Comparison of ENCODE assay signal across 1 cellular context in the genomic region with DNA sequence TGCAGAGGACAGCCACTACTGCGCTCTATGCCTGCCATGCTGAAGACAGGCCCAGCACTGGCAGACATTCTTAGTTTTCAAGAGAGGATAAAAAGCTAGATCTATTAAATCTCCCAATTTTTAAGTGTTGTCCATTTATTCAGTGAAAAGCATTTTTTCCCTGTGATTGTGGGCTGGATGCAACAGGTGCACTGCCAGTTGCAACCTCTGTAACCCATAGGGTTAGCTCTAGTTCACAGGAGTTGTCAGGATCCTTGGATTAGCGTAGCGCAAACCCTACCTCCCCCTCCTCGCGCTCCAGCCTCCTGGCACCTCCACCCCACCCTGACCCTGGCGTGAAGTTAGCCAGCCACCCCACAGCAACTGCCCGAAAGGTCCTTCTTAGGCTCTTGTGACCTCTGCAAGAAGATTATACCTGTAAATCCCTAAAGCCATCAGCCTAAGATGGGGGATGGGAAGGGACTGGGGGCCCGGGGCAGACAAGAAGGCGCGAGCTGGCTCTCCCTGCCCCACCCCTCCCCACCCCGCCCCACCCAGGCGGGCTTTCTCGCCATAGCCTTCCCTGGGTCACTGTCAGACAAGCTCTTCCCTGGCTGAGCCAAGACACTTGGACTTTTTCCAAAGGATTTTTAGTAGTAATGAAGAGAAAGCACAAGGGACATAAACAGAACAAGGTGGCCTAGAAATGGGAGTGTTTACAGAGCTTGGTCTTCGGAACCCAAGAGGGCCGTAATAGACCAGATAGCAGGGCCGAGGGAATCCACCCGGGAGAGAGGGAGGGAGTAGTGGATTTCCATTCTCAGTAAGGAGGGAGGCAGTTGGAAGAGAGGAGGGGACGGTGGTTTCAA.
TF ChIP-seq lines count a peak whose summit lies in the region.

No MANE protein-coding gene starts in this region.

TF ChIP-seq in HEK293, 187 proteins besides CTCF, POLR2A, EP300 and RAD21 (continued from another document):
- TF ChIP-seq ZNF335 (tag by site-specific recombination; conservative IDR thresholded peaks at IDR 0.05) (no peak), SCRT2 (tag by site-specific recombination; IDR thresholded peaks at IDR 0.05) (peak; percentile 88), SP2 (tag by site-specific recombination; IDR thresholded peaks at IDR 0.05) (0 out of 2 replicates have a peak, but pooled peaks have one; percentile 18), ZNF140 (tag by site-specific recombination; IDR thresholded peaks at IDR 0.05) (no peak), KLF7 (tag by site-specific recombination; IDR thresholded peaks at IDR 0.05; ENCODE audit: borderline replicate concordance) (no peak)
